ENCODE assay signal across 20 cellular contexts in genomic region chr1:100422065-100422464, GRCh38.
DNase-seq lines count a peak whose midpoint lies in the region; ATAC-seq and TF ChIP-seq lines count a peak whose summit lies in the region.
"Had no signal": no experiment of that assay in that cellular context is flagged by ENCODE, and none has a peak within 500 bp of the region (broad histone marks: within the 10 kb centered on the region; RNA-seq: fewer than 3 reads in every experiment).

No MANE protein-coding gene starts in this region.

- CTCF ChIA-PET in T-cell (lab: Charles Lee) = interaction anchor here (0.7 to 2.6 kb wide), 10 partner anchors 9 to 38 kb away, joined by 3 to 17 read pairs (median 4); no protein-coding TSS in a partner anchor

- POLR2A ChIA-PET in T-cell (lab: Charles Lee) = interaction anchor here (0.6 to 2.5 kb wide), 13 partner anchors 8 to 74 kb away, joined by 3 to 17 read pairs (median 6); partner anchors contain the start of gene CDC14A (in 1 of the 2)

- H3K36me3 Mint-ChIP-seq in natural killer cell (no peaks in the 10 kb centered on the region), T-cell (peaks cover 69% of the 10 kb centered on the region)
- peaks cover 6% of the 10 kb centered on the region for H3K36me3 Mint-ChIP-seq in natural killer cell treated with Interleukin-12 subunit alpha and Interleukin-12 subunit beta and Interleukin-15 and Interleukin-18, amount 100 ng/mL, for 72 hours

- H3K4me3 Mint-ChIP-seq in natural killer cell (no peak overlapping the region), T-cell (peak overlapping the region; percentile 80 to 82 (median 80))
- H3K4me3 Mint-ChIP-seq in natural killer cell treated with Interleukin-12 subunit alpha and Interleukin-12 subunit beta and Interleukin-15 and Interleukin-18, amount 100 ng/mL, for 72 hours = no peak overlapping the region

- H3K9me3 Mint-ChIP-seq in natural killer cell (no peaks in the 10 kb centered on the region), T-cell (peaks cover 5 to 10% (median 8%) of the 10 kb centered on the region in 3 donors)
- H3K9me3 Mint-ChIP-seq in natural killer cell treated with Interleukin-12 subunit alpha and Interleukin-12 subunit beta and Interleukin-15 and Interleukin-18, amount 100 ng/mL, for 72 hours = no peaks in the 10 kb centered on the region

- H3K4me1 Mint-ChIP-seq in natural killer cell (peaks cover 30 to 33% of the 10 kb centered on the region in 2 donors), T-cell (peaks cover 72 to 84% (median 82%) of the 10 kb centered on the region in 3 donors)
- peaks cover 19 to 30% of the 10 kb centered on the region in 2 donors for H3K4me1 Mint-ChIP-seq in natural killer cell treated with Interleukin-12 subunit alpha and Interleukin-12 subunit beta and Interleukin-15 and Interleukin-18, amount 100 ng/mL, for 72 hours (ENCODE audit: low read depth in 2 of 2)

- intact Hi-C loops in natural killer cell (cut with micrococcal nuclease) = no loop called here

- no peak for TF ChIP-seq CTCF in natural killer cell (IDR thresholded peaks at IDR 0.05)

- no peaks in the 10 kb centered on the region for H3K27me3 Mint-ChIP-seq in natural killer cell (ENCODE audit: low read depth in 2 of 2)
- no peaks in the 10 kb centered on the region for H3K27me3 Mint-ChIP-seq in natural killer cell treated with Interleukin-12 subunit alpha and Interleukin-12 subunit beta and Interleukin-15 and Interleukin-18, amount 100 ng/mL, for 72 hours
- no peaks in the 10 kb centered on the region for H3K27me3 Mint-ChIP-seq in T-cell

- H3K27ac Mint-ChIP-seq in natural killer cell (peak overlapping the region; percentile 14 to 69), T-cell (peak overlapping the region; percentile 89 to 90)
- no peak overlapping the region for H3K27ac Mint-ChIP-seq in natural killer cell treated with Interleukin-12 subunit alpha and Interleukin-12 subunit beta and Interleukin-15 and Interleukin-18, amount 100 ng/mL, for 72 hours

- ATAC-seq in natural killer cell = no peak
- ATAC-seq in natural killer cell treated with Interleukin-12 subunit alpha and Interleukin-12 subunit beta and Interleukin-15 and Interleukin-18, amount 100 ng/mL, for 72 hours = no peak
- ATAC-seq in T-cell (replicated peaks in 1 of 4) = no peak
- no peak for ATAC-seq in HG03460 (IDR thresholded peaks at IDR 0.05; ENCODE audit: unreplicated experiment)
- ATAC-seq: gastrocnemius medialis, GM12878, HepG2 had no signal

- DNase-seq in natural killer cell (no peak), T-cell (no peak), kidney tubule cell (ENCODE audit: low spot score) (peak; percentile 2), cortex of kidney (lab: John Stamatoyannopoulos, UW) (no peak), NK-92 (lab: John Stamatoyannopoulos, UW; ENCODE audit: unreplicated experiment) (no peak)
- no peak for DNase-seq in natural killer cell treated with Interleukin-12 subunit alpha and Interleukin-12 subunit beta and Interleukin-15 and Interleukin-18, amount 100 ng/mL, for 72 hours (ENCODE audit: low spot score)
- DNase-seq: activated CD4-positive, alpha-beta T cell treated with anti-CD3 and anti-CD28 coated beads for 48 hours; activated naive CD4-positive, alpha-beta T cell treated with anti-CD3 and anti-CD28 coated beads, Interleukin-2, amount 50 U/mL, for 16 hours; DMS53; effector CD4-positive, alpha-beta T cell; gastrocnemius medialis; islet precursor cell; NCI-H1105; NCI-H510A; stimulated activated CD4-positive, alpha-beta T cell treated with anti-CD3 and anti-CD28 coated beads, Interleukin-2, amount 100 ng/mL, for 48 hours; testis; uterus had no signal

Comparison
In these comparisons a context has a peak if more than half of its experiments do, and no peak if none do; other contexts are left out.
1. H3K27ac Mint-ChIP-seq: peak in natural killer cell (2 of 2) and T-cell (2 of 2); none in natural killer cell treated with Interleukin-12 subunit alpha and Interleukin-12 subunit beta and Interleukin-15 and Interleukin-18, amount 100 ng/mL, for 72 hours (0 of 2).
2. H3K4me3 Mint-ChIP-seq: peak in T-cell (3 of 3); none in natural killer cell (single experiment) and natural killer cell treated with Interleukin-12 subunit alpha and Interleukin-12 subunit beta and Interleukin-15 and Interleukin-18, amount 100 ng/mL, for 72 hours (single experiment).